8 cellular contexts compared by ENCODE assay signal in genomic region chr19:6536138-6536671, GRCh38.
DNase-seq lines count a peak whose midpoint lies in the region; ATAC-seq and TF ChIP-seq lines count a peak whose summit lies in the region.

No MANE protein-coding gene starts in this region.

- no peak for TF ChIP-seq CTCF in foreskin fibroblast (IDR thresholded peaks at IDR 0.05; ENCODE audit: low read depth, low read length)

- peak; percentile 3 for DNase-seq in COR-L47 (lab: John Stamatoyannopoulos, UW)
- peak; percentile 75 for DNase-seq in SIG-M5 (lab: John Stamatoyannopoulos, UW)
- peak; percentile 71 for DNase-seq in activated effector memory CD4-positive, alpha-beta T cell treated with Interleukin-2 at 50 U/mL for 16 hours
- peak; percentile 70 for DNase-seq in iPS-NIHi7 (ENCODE audit: extremely low spot score)
- DNase-seq in stimulated activated CD8-positive, alpha-beta memory T cell treated with anti-CD3 and anti-CD28 coated beads, Interleukin-4, amount 100 ng/mL, for 24 hours (ENCODE audit: low read depth), result peak; percentile 61
- no peak for DNase-seq in foreskin fibroblast

- H3K4me3 ChIP-seq in foreskin fibroblast (ENCODE audit: low read depth in 1 of 2, low read length in 2 of 2), result no peak overlapping the region

- ATAC-seq in GM19324 (IDR thresholded peaks at IDR 0.05; ENCODE audit: low FRiP score, unreplicated experiment) (peak; percentile 83), HG03342 (IDR thresholded peaks at IDR 0.05; ENCODE audit: unreplicated experiment) (peak; percentile 72)

Comparison
In these comparisons a context has a peak if more than half of its experiments do, and no peak if none do; other contexts are left out.
1. DNase-seq: peak in COR-L47 (single experiment), SIG-M5 (single experiment), activated effector memory CD4-positive, alpha-beta T cell treated with Interleukin-2 at 50 U/mL for 16 hours (single experiment), iPS-NIHi7 (single experiment) and stimulated activated CD8-positive, alpha-beta memory T cell treated with anti-CD3 and anti-CD28 coated beads, Interleukin-4, amount 100 ng/mL, for 24 hours (single experiment); none in foreskin fibroblast (0 of 2).